In the genomic region with DNA sequence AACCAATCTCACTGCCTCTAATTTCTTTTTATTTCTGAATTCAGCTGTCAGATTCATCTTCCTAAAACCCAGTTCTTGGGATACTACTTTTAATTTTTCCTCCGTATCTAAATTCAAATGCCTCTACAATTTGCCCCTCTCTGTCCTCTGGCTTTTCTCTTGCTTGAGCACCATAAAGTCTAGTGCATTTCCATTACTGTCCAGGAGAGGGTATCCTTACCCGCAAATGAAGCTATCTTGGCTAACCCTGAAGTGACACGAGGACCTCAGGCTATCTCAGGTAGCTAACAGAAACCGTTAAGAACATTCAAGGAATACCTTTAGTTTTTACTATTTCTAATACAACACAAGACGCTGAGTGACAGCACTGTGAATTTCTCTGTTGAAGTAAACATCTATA, we compare ENCODE assay signal across 10 cellular contexts. TPM values are rescaled to one million over a fixed set of nuclear protein-coding genes. Genes with fewer than 3 reads are reported as not detected.
DNase-seq lines count a peak whose midpoint lies in the region; ATAC-seq and TF ChIP-seq lines count a peak whose summit lies in the region.
"Had no signal": no experiment of that assay in that cellular context is flagged by ENCODE, and none has a peak within 500 bp of the region (broad histone marks: within the 10 kb centered on the region; RNA-seq: fewer than 3 reads in every experiment).

No MANE protein-coding gene starts in this region.

- H3K27ac ChIP-seq in DND-41 (ENCODE audit: low read length) = no peak overlapping the region
- H3K27ac ChIP-seq in esophagus muscularis mucosa (replicated peaks in 1 of 4) = no peak overlapping the region
- H3K27ac ChIP-seq: cardiac muscle cell had no signal

- no peaks in the 10 kb centered on the region for H4K20me1 ChIP-seq in DND-41 (ENCODE audit: insufficient read depth, low read length)

- no peak overlapping the region for H3K9ac ChIP-seq in DND-41 (ENCODE audit: low read depth, low read length)

- TF ChIP-seq CTCF in DND-41 (IDR thresholded peaks at IDR 0.05; ENCODE audit: borderline replicate concordance, extremely low read depth, low read length, poor library complexity, severe bottlenecking) = peak; percentile 45
- peak in 2 of 3 experiments; percentile 6 to 40 for TF ChIP-seq CTCF in esophagus muscularis mucosa (IDR thresholded peaks at IDR 0.05)

- no peaks in the 10 kb centered on the region for H3K9me3 ChIP-seq in DND-41 (ENCODE audit: insufficient read depth, low read length, severe bottlenecking)
- peaks cover 0 to 4% (median 0%) of the 10 kb centered on the region in 4 donors for H3K9me3 ChIP-seq in esophagus muscularis mucosa

- no peaks in the 10 kb centered on the region for H3K4me1 ChIP-seq in DND-41 (ENCODE audit: insufficient read depth, low read length)
- no peaks in the 10 kb centered on the region for H3K4me1 ChIP-seq in esophagus muscularis mucosa

- H3K4me3 ChIP-seq in DND-41 (ENCODE audit: low read depth in 1 of 2, low read length in 2 of 2) = no peak overlapping the region
- H3K4me3 ChIP-seq in esophagus muscularis mucosa = no peak overlapping the region
- H3K4me3 ChIP-seq: cardiac muscle cell had no signal

- no peak overlapping the region for H2AFZ ChIP-seq in DND-41 (ENCODE audit: low read depth, low read length)

- H3K36me3 ChIP-seq in DND-41 (ENCODE audit: insufficient read depth, low read length) (no peaks in the 10 kb centered on the region), esophagus muscularis mucosa (no peaks in the 10 kb centered on the region)
- H3K36me3 ChIP-seq: cardiac muscle cell had no signal

- no peak for TF ChIP-seq EP300 in esophagus muscularis mucosa (IDR thresholded peaks at IDR 0.05)

- DNase-seq in DND-41 (no peak), NOMO-1 (lab: John Stamatoyannopoulos, UW; ENCODE audit: unreplicated experiment in 2 of 2) (peak; percentile 6 to 24), esophagus muscularis mucosa (ENCODE audit: extremely low spot score) (no peak), superior temporal gyrus (ENCODE audit: extremely low spot score) (peak; percentile 25)

- no peak overlapping the region for H3K4me2 ChIP-seq in DND-41 (ENCODE audit: insufficient read depth, low read length)

- ATAC-seq in DND-41 (ENCODE audit: insufficient read depth, low read depth) (no peak), GM21825 (IDR thresholded peaks at IDR 0.05; ENCODE audit: unreplicated experiment) (peak; percentile 83), GM21381 (IDR thresholded peaks at IDR 0.05; ENCODE audit: unreplicated experiment) (no peak), HG03442 (IDR thresholded peaks at IDR 0.05; ENCODE audit: unreplicated experiment) (no peak), HG03045 (IDR thresholded peaks at IDR 0.05; ENCODE audit: unreplicated experiment) (no peak)
- ATAC-seq: HCT116 had no signal

- no peak for TF ChIP-seq POLR2A in esophagus muscularis mucosa (IDR thresholded peaks at IDR 0.05; ENCODE audit: low read depth)

- WGBS in esophagus muscularis mucosa = 9% methylated on average over 5 of the region's 5 CpGs

- no peaks in the 10 kb centered on the region for H3K79me2 ChIP-seq in DND-41 (ENCODE audit: insufficient read depth, low read length)

- H3K27me3 ChIP-seq in DND-41 (ENCODE audit: insufficient read depth, low read length, poor library complexity) (no peaks in the 10 kb centered on the region), esophagus muscularis mucosa (no peaks in the 10 kb centered on the region)
- H3K27me3 ChIP-seq: cardiac muscle cell had no signal

- intact Hi-C loops in esophagus muscularis mucosa (cut with DNase I) = no loop called here

RNA-seq across cellular contexts. Expression of gene PRR32, which starts 49.4 kb away (rescaled TPM):
- total RNA-seq in esophagus muscularis mucosa = not detected

Comparison
In these comparisons a context has a peak if more than half of its experiments do, and no peak if none do; other contexts are left out.
1. DNase-seq: peak in NOMO-1 (2 of 2) and superior temporal gyrus (single experiment); none in DND-41 (single experiment) and esophagus muscularis mucosa (single experiment).